Comparison of ENCODE assay signal across 9 cellular contexts in genomic region chr6:15512126-15512525, GRCh38.
A peak's percentile ranks its signal among the peaks of the same experiment; 100 is the strongest.
DNase-seq lines count a peak whose midpoint lies in the region; ATAC-seq, FAIRE-seq and TF ChIP-seq lines count a peak whose summit lies in the region.
"Had no signal": no experiment of that assay in that cellular context is flagged by ENCODE, and none has a peak within 500 bp of the region (broad histone marks: within the 10 kb centered on the region; RNA-seq: fewer than 3 reads in every experiment).

No MANE protein-coding gene starts in this region.

- DNase-seq in A549 (ENCODE audit: low read depth in 1 of 2, low spot score in 1 of 2), result peak in 1 of 2 experiments; percentile 6
- no peak for DNase-seq in activated naive CD8-positive, alpha-beta T cell treated with anti-CD3 and anti-CD28 coated beads, Interleukin-2, amount 50 U/mL, for 24 hours
- DNase-seq in kidney, result peak; percentile 62
- DNase-seq in NCI-H510A treated with DMSO at 0.1 percent for 48 hours (lab: John Stamatoyannopoulos, UW), result no peak
- no peak for DNase-seq in immature natural killer cell
- no peak for DNase-seq in hippocampal formation (lab: John Stamatoyannopoulos, UW)

- H3K4me3 Mint-ChIP-seq in activated naive CD8-positive, alpha-beta T cell treated with anti-CD3 and anti-CD28 coated beads, Interleukin-2, amount 50 U/mL, for 24 hours, result no peak overlapping the region
- no peak overlapping the region for H3K4me3 Mint-ChIP-seq in immature natural killer cell
- H3K4me3 Mint-ChIP-seq: stimulated activated memory B cell treated with anti-CD40 and anti-IgM and Interleukin-4, amounts not matched to agents 10 μg/mL and 1 μg/mL and 100 μg/mL, for 72 hours had no signal

- H3K4me1 ChIP-seq in A549 (no peaks in the 10 kb centered on the region), kidney (ENCODE audit: control insufficient read depth in 1 of 2, insufficient read depth in 1 of 2, low read depth in 1 of 2, low read length in 2 of 2) (no peaks in the 10 kb centered on the region)

- TF ChIP-seq CTCF in A549 (IDR thresholded peaks at IDR 0.05), result 0 out of 3 replicates have a peak, but pooled peaks have one; percentile 14
- 0 out of 3 replicates have a peak, but pooled peaks have one; percentile 14 for TF ChIP-seq CTCF in GM12872 (IDR thresholded peaks at IDR 0.05; ENCODE audit: insufficient read depth, low read depth, low read length)
- TF ChIP-seq CTCF in kidney (IDR thresholded peaks at IDR 0.05; ENCODE audit: borderline replicate concordance, extremely low read depth, insufficient read depth), result peak; percentile 49

- H3K36me3 ChIP-seq in kidney (ENCODE audit: control insufficient read depth in 1 of 2, insufficient read depth in 2 of 2, low read length in 2 of 2), result peaks cover 2 to 11% of the 10 kb centered on the region in 2 donors

- ATAC-seq in A549 (peak in 1 of 2 experiments; percentile 67; a peak in 3 of 6 replicates), GM21825 (IDR thresholded peaks at IDR 0.05; ENCODE audit: unreplicated experiment) (no peak)
- no peak for ATAC-seq in activated naive CD8-positive, alpha-beta T cell treated with anti-CD3 and anti-CD28 coated beads, Interleukin-2, amount 50 U/mL, for 24 hours
- ATAC-seq: stimulated activated memory B cell treated with anti-CD40 and anti-IgM and Interleukin-4, amounts not matched to agents 10 μg/mL and 1 μg/mL and 100 μg/mL, for 72 hours had no signal

- CTCF ChIA-PET in A549 (lab: Yijun Ruan, JAX), result interaction anchor here (0.9 to 2.3 kb wide), 4 partner anchors 10 to 103 kb away, joined by 3 to 5 read pairs (median 4); no protein-coding TSS in a partner anchor

- H3K4me2 ChIP-seq in A549, result no peak overlapping the region

- TF ChIP-seq POLR2A in A549 (IDR thresholded peaks at IDR 0.05; ENCODE audit: low read length), result no peak

- peak in 1 of 2 experiments; percentile 29; a peak in 1 of 5 replicates for TF ChIP-seq RAD21 in A549 (conservative IDR thresholded peaks at IDR 0.05 in 1 of 2, IDR thresholded peaks at IDR 0.05 in 1 of 2)

- no peak for TF ChIP-seq EP300 in A549 (IDR thresholded peaks at IDR 0.05)

- FAIRE-seq in A549 (lab: Jason Lieb, UNC) (no peak), kidney (lab: Jason Lieb, UNC) (no peak)

- H3K4me1 Mint-ChIP-seq in activated naive CD8-positive, alpha-beta T cell treated with anti-CD3 and anti-CD28 coated beads, Interleukin-2, amount 50 U/mL, for 24 hours, result peaks cover 3% of the 10 kb centered on the region
- peaks cover 32 to 51% of the 10 kb centered on the region in 2 donors for H3K4me1 Mint-ChIP-seq in immature natural killer cell

- POLR2A ChIA-PET in A549 (lab: Yijun Ruan, JAX), result no interaction called here

- WGBS in A549 (ENCODE audit: missing lambda C conversion rate), result 84% methylated on average over 14 of the region's 18 CpGs

- H3K27me3 Mint-ChIP-seq in activated naive CD8-positive, alpha-beta T cell treated with anti-CD3 and anti-CD28 coated beads, Interleukin-2, amount 50 U/mL, for 24 hours, result no peaks in the 10 kb centered on the region
- peaks cover 17 to 22% (median 19%) of the 10 kb centered on the region in 3 donors for H3K27me3 Mint-ChIP-seq in immature natural killer cell (ENCODE audit: low read depth in 3 of 3)
- H3K27me3 Mint-ChIP-seq: stimulated activated memory B cell treated with anti-CD40 and anti-IgM and Interleukin-4, amounts not matched to agents 10 μg/mL and 1 μg/mL and 100 μg/mL, for 72 hours had no signal

- no peak overlapping the region for H3K9ac ChIP-seq in kidney (ENCODE audit: low read length in 2 of 2)

- H3K27ac ChIP-seq in A549, result no peak overlapping the region
- H3K27ac ChIP-seq in kidney (ENCODE audit: low read depth in 2 of 2, low read length in 2 of 2), result no peak overlapping the region

- H3K9me3 ChIP-seq in A549, result no peaks in the 10 kb centered on the region
- no peaks in the 10 kb centered on the region for H3K9me3 ChIP-seq in kidney (ENCODE audit: control insufficient read depth in 1 of 2, low read length in 2 of 2)

- intact Hi-C loops in kidney (cut with DNase I), result no loop called here

- no peaks in the 10 kb centered on the region for H3K9me3 Mint-ChIP-seq in activated naive CD8-positive, alpha-beta T cell treated with anti-CD3 and anti-CD28 coated beads, Interleukin-2, amount 50 U/mL, for 24 hours
- H3K9me3 Mint-ChIP-seq in immature natural killer cell, result no peaks in the 10 kb centered on the region
- H3K9me3 Mint-ChIP-seq: stimulated activated memory B cell treated with anti-CD40 and anti-IgM and Interleukin-4, amounts not matched to agents 10 μg/mL and 1 μg/mL and 100 μg/mL, for 72 hours had no signal

- H3K4me3 ChIP-seq in A549 (no peak overlapping the region), kidney (ENCODE audit: low read length in 2 of 2) (no peak overlapping the region)

- peak overlapping the region; percentile 11 for H3K27ac Mint-ChIP-seq in activated naive CD8-positive, alpha-beta T cell treated with anti-CD3 and anti-CD28 coated beads, Interleukin-2, amount 50 U/mL, for 24 hours
- H3K27ac Mint-ChIP-seq in immature natural killer cell, result peak overlapping the region in 2 of 6 donors; percentile 29 to 64
- H3K27ac Mint-ChIP-seq: stimulated activated memory B cell treated with anti-CD40 and anti-IgM and Interleukin-4, amounts not matched to agents 10 μg/mL and 1 μg/mL and 100 μg/mL, for 72 hours had no signal

- H3K36me3 Mint-ChIP-seq in activated naive CD8-positive, alpha-beta T cell treated with anti-CD3 and anti-CD28 coated beads, Interleukin-2, amount 50 U/mL, for 24 hours (ENCODE audit: low read depth), result peaks cover 47% of the 10 kb centered on the region
- H3K36me3 Mint-ChIP-seq in immature natural killer cell, result peaks cover 13 to 41% (median 16%) of the 10 kb centered on the region in 3 donors

TF ChIP-seq in A549, 52 proteins besides CTCF, POLR2A, EP300 and RAD21:
- no peak for TF ChIP-seq ELK1 (IDR thresholded peaks at IDR 0.05; ENCODE audit: low read depth, low read length)
- no peak for TF ChIP-seq EHMT2 (IDR thresholded peaks at IDR 0.05; ENCODE audit: low read depth)
